Comparison of ENCODE assay signal across 1 cellular context in the genomic region with DNA sequence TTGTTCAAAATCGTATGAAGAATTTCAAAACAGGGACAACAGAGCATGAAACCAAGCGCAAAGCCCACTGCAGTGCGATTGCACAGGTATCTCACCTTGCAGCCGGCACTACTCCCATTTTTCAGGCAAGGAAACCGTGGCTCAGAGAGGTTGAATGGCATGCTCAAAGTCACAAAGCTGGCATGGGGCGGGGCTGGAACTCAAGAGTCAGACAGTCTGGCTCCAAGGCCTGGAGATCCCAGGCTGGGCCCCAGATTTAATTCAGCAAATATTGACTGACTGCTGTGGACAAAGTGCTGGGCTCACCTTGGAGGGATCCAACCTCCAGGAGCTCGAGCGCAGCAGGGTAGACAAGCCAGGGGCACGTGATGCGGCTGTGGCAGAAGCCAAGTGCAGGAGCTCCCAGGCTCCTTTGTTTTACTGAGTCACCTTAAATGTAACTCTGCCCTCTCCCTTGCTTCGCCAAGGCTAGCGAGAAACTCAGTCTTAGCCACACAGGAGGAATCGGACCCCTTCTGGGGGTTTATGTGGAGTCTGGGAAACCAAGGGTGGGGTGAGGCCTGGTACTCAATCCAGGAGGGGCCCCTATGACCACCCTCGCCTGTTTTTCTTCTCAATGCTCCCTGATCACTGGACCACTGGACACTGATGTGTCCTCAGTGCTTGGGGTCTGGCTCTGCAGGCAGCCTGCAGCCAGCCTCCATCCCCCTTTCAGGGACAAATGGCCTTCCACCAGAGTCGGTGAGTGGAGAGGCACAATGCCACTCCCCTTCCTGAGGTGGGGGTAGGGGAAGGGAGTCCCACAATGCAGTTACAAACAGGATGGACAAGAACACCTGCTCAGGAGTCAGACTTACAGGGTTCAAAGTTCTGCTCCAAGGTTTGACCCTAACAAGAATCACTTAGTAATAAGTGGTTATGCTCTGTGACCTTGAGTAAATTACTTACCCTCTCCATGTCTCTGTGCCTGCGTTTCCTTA.
TF ChIP-seq lines count a peak whose summit lies in the region.

No MANE protein-coding gene starts in this region.

TF ChIP-seq in HepG2, 621 proteins besides CTCF, POLR2A, EP300 and RAD21 (continued from another document and continues in another):
- TF ChIP-seq, protein P1, sequence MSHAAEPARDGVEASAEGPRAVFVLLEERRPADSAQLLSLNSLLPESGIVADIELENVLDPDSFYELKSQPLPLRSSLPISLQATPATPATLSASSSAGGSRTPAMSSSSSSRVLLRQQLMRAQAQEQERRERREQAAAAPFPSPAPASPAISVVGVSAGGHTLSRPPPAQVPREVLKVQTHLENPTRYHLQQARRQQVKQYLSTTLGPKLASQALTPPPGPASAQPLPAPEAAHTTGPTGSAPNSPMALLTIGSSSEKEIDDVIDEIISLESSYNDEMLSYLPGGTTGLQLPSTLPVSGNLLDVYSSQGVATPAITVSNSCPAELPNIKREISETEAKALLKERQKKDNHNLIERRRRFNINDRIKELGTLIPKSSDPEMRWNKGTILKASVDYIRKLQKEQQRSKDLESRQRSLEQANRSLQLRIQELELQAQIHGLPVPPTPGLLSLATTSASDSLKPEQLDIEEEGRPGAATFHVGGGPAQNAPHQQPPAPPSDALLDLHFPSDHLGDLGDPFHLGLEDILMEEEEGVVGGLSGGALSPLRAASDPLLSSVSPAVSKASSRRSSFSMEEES (CRISPR knock-in tag; IDR thresholded peaks at IDR 0.05), result peak; percentile 94
- TF ChIP-seq CBFB (CRISPR knock-in tag; IDR thresholded peaks at IDR 0.05) (peak; percentile 23; the same call in 1 of the 2 replicates), ARID2 (CRISPR knock-in tag; IDR thresholded peaks at IDR 0.05; ENCODE audit: borderline replicate concordance) (peak; percentile 69; the same call in 1 of the 2 replicates), ZNF225 (CRISPR knock-in tag; IDR thresholded peaks at IDR 0.05) (0 out of 2 replicates have a peak, but pooled peaks have one; percentile 60), ZNF605 (CRISPR knock-in tag; IDR thresholded peaks at IDR 0.05) (peak; percentile 59; the same call in 1 of the 2 replicates), ZNF510 (CRISPR knock-in tag; IDR thresholded peaks at IDR 0.05; ENCODE audit: low read depth) (no peak), POLR2AphosphoS5 (IDR thresholded peaks at IDR 0.05; ENCODE audit: low read depth, low read length) (peak; percentile 32; the same call in 1 of the 2 replicates), TCF7 (IDR thresholded peaks at IDR 0.05; ENCODE audit: low read depth) (peak; percentile 56; the same call in 1 of the 2 replicates), ZNF232 (CRISPR knock-in tag; IDR thresholded peaks at IDR 0.05; ENCODE audit: borderline replicate concordance) (peak; percentile 94), HDAC6 (IDR thresholded peaks at IDR 0.05; ENCODE audit: low read depth, low read length) (no peak), AGO1 (IDR thresholded peaks at IDR 0.05; ENCODE audit: low read depth, low read length, poor library complexity, severe bottlenecking) (no peak), KLF11 (CRISPR knock-in tag; IDR thresholded peaks at IDR 0.05) (peak; percentile 69), ZNF451 (CRISPR knock-in tag; IDR thresholded peaks at IDR 0.05) (no peak), ZNF598 (CRISPR knock-in tag; IDR thresholded peaks at IDR 0.05; ENCODE audit: borderline replicate concordance) (peak; percentile 8; the same call in 1 of the 2 replicates), AKAP8 (CRISPR knock-in tag; IDR thresholded peaks at IDR 0.05) (no peak), MIER3 (CRISPR knock-in tag; IDR thresholded peaks at IDR 0.05; ENCODE audit: borderline replicate concordance) (peak; percentile 63; the same call in 1 of the 2 replicates), PAWR (CRISPR knock-in tag; IDR thresholded peaks at IDR 0.05; ENCODE audit: borderline replicate concordance) (no peak), HNRNPH1 (optimal IDR thresholded peaks at IDR 0.05; ENCODE audit: low read depth, low read length) (no peak), ZFP36L1 (CRISPR knock-in tag; IDR thresholded peaks at IDR 0.05) (peak; percentile 60; the same call in 1 of the 2 replicates), ZSCAN25 (CRISPR knock-in tag; IDR thresholded peaks at IDR 0.05) (no peak; the same call in 1 of the 2 replicates), RBAK (CRISPR knock-in tag; IDR thresholded peaks at IDR 0.05) (no peak), ZNF30 (CRISPR knock-in tag; IDR thresholded peaks at IDR 0.05) (no peak), ZNF274 (CRISPR knock-in tag; IDR thresholded peaks at IDR 0.05) (no peak), ZNF205 (CRISPR knock-in tag; IDR thresholded peaks at IDR 0.05) (peak; percentile 50; the same call in 1 of the 2 replicates), EZH2 (conservative IDR thresholded peaks at IDR 0.05; ENCODE audit: low read depth, low read length) (no peak)
- TF ChIP-seq, protein P2, sequence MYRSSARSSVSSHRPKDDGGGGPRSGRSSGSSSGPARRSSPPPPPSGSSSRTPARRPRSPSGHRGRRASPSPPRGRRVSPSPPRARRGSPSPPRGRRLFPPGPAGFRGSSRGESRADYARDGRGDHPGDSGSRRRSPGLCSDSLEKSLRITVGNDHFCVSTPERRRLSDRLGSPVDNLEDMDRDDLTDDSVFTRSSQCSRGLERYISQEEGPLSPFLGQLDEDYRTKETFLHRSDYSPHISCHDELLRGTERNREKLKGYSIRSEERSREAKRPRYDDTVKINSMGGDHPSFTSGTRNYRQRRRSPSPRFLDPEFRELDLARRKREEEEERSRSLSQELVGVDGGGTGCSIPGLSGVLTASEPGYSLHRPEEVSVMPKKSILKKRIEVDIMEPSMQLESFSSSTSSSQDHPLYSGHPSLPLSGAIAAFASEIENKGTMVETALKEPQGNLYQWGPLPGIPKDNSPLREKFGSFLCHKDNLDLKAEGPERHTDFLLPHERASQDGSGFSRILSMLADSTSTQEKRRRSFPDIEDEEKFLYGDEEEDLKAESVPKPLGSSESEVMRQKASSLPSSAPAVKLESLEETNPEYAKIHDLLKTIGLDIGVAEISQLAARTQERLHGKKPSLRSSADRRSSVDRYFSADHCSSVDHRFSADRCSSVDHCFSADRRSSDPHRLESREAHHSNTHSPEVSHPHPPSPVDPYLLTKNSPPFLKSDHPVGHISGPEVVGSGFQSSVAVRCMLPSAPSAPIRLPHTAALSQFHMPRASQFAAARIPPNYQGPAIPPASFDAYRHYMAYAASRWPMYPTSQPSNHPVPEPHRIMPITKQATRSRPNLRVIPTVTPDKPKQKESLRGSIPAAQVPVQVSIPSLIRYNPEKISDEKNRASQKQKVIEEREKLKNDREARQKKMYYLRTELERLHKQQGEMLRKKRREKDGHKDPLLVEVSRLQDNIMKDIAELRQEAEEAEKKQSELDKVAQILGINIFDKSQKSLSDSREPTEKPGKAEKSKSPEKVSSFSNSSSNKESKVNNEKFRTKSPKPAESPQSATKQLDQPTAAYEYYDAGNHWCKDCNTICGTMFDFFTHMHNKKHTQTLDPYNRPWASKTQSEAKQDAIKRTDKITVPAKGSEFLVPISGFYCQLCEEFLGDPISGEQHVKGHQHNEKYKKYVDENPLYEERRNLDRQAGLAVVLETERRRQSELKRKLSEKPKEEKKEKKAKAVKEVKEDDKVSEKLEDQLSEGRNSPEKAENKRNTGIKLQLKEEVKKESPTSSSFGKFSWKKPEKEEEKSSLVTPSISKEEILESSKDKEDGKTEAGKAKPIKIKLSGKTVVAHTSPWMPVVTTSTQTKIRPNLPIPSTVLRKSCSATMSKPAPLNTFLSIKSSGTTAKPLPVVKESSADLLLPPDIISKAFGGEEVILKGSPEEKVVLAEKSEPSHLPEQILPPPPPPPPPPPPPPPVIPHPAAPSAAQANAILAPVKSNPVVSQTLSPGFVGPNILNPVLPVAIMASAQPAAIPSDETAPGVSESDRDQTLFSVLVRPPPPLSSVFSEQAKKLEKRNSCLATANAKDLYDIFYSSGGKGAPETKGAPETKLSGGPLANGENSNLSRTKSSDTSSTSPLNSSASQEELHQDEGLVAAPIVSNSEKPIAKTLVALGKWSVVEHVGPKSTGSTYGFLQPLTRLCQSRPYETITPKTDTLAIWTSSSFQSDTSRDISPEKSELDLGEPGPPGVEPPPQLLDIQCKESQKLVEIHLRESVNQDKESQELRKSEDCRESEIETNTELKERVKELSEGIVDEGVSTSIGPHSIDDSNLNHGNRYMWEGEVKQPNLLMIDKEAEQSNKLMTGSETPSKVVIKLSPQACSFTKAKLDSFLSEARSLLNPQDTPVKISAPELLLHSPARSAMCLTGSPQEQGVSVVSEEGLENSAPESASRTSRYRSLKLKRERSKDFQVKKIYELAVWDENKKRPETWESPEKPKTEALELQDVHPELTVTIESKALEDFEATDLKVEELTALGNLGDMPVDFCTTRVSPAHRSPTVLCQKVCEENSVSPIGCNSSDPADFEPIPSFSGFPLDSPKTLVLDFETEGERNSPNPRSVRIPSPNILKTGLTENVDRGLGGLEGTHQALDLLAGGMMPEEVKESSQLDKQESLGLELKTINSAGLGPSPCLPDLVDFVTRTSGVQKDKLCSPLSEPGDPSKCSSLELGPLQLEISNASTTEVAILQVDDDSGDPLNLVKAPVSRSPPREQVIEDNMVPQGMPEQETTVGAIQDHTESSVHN (CRISPR knock-in tag; IDR thresholded peaks at IDR 0.05), result no peak
- TF ChIP-seq, protein P3, sequence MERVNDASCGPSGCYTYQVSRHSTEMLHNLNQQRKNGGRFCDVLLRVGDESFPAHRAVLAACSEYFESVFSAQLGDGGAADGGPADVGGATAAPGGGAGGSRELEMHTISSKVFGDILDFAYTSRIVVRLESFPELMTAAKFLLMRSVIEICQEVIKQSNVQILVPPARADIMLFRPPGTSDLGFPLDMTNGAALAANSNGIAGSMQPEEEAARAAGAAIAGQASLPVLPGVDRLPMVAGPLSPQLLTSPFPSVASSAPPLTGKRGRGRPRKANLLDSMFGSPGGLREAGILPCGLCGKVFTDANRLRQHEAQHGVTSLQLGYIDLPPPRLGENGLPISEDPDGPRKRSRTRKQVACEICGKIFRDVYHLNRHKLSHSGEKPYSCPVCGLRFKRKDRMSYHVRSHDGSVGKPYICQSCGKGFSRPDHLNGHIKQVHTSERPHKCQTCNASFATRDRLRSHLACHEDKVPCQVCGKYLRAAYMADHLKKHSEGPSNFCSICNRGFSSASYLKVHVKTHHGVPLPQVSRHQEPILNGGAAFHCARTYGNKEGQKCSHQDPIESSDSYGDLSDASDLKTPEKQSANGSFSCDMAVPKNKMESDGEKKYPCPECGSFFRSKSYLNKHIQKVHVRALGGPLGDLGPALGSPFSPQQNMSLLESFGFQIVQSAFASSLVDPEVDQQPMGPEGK (CRISPR knock-in tag; IDR thresholded peaks at IDR 0.05), result peak; percentile 66
- TF ChIP-seq, protein P4, sequence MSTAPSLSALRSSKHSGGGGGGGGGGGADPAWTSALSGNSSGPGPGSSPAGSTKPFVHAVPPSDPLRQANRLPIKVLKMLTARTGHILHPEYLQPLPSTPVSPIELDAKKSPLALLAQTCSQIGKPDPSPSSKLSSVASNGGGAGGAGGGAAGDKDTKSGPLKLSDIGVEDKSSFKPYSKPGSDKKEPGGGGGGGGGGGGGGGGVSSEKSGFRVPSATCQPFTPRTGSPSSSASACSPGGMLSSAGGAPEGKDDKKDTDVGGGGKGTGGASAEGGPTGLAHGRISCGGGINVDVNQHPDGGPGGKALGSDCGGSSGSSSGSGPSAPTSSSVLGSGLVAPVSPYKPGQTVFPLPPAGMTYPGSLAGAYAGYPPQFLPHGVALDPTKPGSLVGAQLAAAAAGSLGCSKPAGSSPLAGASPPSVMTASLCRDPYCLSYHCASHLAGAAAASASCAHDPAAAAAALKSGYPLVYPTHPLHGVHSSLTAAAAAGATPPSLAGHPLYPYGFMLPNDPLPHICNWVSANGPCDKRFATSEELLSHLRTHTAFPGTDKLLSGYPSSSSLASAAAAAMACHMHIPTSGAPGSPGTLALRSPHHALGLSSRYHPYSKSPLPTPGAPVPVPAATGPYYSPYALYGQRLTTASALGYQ (CRISPR knock-in tag; IDR thresholded peaks at IDR 0.05), result peak; percentile 92
- TF ChIP-seq, protein P5, sequence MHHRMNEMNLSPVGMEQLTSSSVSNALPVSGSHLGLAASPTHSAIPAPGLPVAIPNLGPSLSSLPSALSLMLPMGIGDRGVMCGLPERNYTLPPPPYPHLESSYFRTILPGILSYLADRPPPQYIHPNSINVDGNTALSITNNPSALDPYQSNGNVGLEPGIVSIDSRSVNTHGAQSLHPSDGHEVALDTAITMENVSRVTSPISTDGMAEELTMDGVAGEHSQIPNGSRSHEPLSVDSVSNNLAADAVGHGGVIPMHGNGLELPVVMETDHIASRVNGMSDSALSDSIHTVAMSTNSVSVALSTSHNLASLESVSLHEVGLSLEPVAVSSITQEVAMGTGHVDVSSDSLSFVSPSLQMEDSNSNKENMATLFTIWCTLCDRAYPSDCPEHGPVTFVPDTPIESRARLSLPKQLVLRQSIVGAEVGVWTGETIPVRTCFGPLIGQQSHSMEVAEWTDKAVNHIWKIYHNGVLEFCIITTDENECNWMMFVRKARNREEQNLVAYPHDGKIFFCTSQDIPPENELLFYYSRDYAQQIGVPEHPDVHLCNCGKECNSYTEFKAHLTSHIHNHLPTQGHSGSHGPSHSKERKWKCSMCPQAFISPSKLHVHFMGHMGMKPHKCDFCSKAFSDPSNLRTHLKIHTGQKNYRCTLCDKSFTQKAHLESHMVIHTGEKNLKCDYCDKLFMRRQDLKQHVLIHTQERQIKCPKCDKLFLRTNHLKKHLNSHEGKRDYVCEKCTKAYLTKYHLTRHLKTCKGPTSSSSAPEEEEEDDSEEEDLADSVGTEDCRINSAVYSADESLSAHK (CRISPR knock-in tag; IDR thresholded peaks at IDR 0.05; ENCODE audit: borderline replicate concordance), result no peak
- TF ChIP-seq, protein P6, sequence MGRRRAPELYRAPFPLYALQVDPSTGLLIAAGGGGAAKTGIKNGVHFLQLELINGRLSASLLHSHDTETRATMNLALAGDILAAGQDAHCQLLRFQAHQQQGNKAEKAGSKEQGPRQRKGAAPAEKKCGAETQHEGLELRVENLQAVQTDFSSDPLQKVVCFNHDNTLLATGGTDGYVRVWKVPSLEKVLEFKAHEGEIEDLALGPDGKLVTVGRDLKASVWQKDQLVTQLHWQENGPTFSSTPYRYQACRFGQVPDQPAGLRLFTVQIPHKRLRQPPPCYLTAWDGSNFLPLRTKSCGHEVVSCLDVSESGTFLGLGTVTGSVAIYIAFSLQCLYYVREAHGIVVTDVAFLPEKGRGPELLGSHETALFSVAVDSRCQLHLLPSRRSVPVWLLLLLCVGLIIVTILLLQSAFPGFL (CRISPR knock-in tag; IDR thresholded peaks at IDR 0.05), result no peak
- TF ChIP-seq, protein P7, sequence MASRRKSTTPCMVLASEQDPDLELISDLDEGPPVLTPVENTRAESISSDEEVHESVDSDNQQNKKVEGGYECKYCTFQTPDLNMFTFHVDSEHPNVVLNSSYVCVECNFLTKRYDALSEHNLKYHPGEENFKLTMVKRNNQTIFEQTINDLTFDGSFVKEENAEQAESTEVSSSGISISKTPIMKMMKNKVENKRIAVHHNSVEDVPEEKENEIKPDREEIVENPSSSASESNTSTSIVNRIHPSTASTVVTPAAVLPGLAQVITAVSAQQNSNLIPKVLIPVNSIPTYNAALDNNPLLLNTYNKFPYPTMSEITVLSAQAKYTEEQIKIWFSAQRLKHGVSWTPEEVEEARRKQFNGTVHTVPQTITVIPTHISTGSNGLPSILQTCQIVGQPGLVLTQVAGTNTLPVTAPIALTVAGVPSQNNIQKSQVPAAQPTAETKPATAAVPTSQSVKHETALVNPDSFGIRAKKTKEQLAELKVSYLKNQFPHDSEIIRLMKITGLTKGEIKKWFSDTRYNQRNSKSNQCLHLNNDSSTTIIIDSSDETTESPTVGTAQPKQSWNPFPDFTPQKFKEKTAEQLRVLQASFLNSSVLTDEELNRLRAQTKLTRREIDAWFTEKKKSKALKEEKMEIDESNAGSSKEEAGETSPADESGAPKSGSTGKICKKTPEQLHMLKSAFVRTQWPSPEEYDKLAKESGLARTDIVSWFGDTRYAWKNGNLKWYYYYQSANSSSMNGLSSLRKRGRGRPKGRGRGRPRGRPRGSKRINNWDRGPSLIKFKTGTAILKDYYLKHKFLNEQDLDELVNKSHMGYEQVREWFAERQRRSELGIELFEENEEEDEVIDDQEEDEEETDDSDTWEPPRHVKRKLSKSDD (CRISPR knock-in tag; IDR thresholded peaks at IDR 0.05; ENCODE audit: low read depth), result no peak
